ENCODE assay signal across 1 cellular context in genomic region chr19:17680235-17680722, GRCh38.
A peak's percentile ranks its signal among the peaks of the same experiment; 100 is the strongest.
TF ChIP-seq lines count a peak whose summit lies in the region.

No MANE protein-coding gene starts in this region.

TF ChIP-seq in K562, 482 proteins besides CTCF, POLR2A, EP300 and RAD21 (continued from another document and continues in another):
- TF ChIP-seq NFE2 (IDR thresholded peaks at IDR 0.05; ENCODE audit: low read depth), result peak; percentile 56
- peak; percentile 69; the same call in 1 of the 2 replicates for TF ChIP-seq BCOR (IDR thresholded peaks at IDR 0.05)
- no peak for TF ChIP-seq CHD2 (IDR thresholded peaks at IDR 0.05; ENCODE audit: low read depth, low read length)
- TF ChIP-seq ZNF124 (CRISPR knock-in tag; IDR thresholded peaks at IDR 0.05), result no peak
- TF ChIP-seq DIDO1 (tag; IDR thresholded peaks at IDR 0.05; ENCODE audit: low read depth), result 0 out of 2 replicates have a peak, but pooled peaks have one; percentile 7
- no peak for TF ChIP-seq POLR3G (IDR thresholded peaks at IDR 0.05; ENCODE audit: extremely low read depth, insufficient read length, insufficient replicate concordance)
- TF ChIP-seq KLF16 (IDR thresholded peaks at IDR 0.05), result peak; percentile 30; the same call in 1 of the 2 replicates
- peak; percentile 53; the same call in 1 of the 2 replicates for TF ChIP-seq SAFB (IDR thresholded peaks at IDR 0.05; ENCODE audit: borderline replicate concordance, low read depth, low read length)
- TF ChIP-seq SIN3A (IDR thresholded peaks at IDR 0.05; ENCODE audit: borderline replicate concordance in 2 of 2, control insufficient read depth in 1 of 2, low read depth in 2 of 2, low read length in 2 of 2), result no peak
- TF ChIP-seq ZNF134 (CRISPR knock-in tag; conservative IDR thresholded peaks at IDR 0.05), result no peak
- no peak for TF ChIP-seq ZNF644 (tag; IDR thresholded peaks at IDR 0.05; ENCODE audit: low read depth)
- TF ChIP-seq CUX1 (CRISPR knock-in tag; IDR thresholded peaks at IDR 0.05), result no peak
- TF ChIP-seq ZFP36 (IDR thresholded peaks at IDR 0.05; ENCODE audit: low read depth, low read length, partially characterized antibody), result no peak
- TF ChIP-seq E2F1 (CRISPR knock-in tag; IDR thresholded peaks at IDR 0.05), result no peak
- TF ChIP-seq ZBTB1 (CRISPR knock-in tag; IDR thresholded peaks at IDR 0.05; ENCODE audit: borderline replicate concordance, low read depth), result no peak; the same call in 1 of the 2 replicates
- no peak for TF ChIP-seq ZNF239 (CRISPR knock-in tag; IDR thresholded peaks at IDR 0.05)
- TF ChIP-seq ZFP1 (CRISPR knock-in tag; IDR thresholded peaks at IDR 0.05), result no peak
- no peak for TF ChIP-seq KLF6 (CRISPR knock-in tag; IDR thresholded peaks at IDR 0.05; ENCODE audit: borderline replicate concordance)
- TF ChIP-seq ASH1L (IDR thresholded peaks at IDR 0.05; ENCODE audit: borderline replicate concordance, low read depth, partially characterized antibody), result no peak
- TF ChIP-seq, protein P1, sequence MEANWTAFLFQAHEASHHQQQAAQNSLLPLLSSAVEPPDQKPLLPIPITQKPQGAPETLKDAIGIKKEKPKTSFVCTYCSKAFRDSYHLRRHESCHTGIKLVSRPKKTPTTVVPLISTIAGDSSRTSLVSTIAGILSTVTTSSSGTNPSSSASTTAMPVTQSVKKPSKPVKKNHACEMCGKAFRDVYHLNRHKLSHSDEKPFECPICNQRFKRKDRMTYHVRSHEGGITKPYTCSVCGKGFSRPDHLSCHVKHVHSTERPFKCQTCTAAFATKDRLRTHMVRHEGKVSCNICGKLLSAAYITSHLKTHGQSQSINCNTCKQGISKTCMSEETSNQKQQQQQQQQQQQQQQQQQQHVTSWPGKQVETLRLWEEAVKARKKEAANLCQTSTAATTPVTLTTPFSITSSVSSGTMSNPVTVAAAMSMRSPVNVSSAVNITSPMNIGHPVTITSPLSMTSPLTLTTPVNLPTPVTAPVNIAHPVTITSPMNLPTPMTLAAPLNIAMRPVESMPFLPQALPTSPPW (CRISPR knock-in tag; IDR thresholded peaks at IDR 0.05), result peak; percentile 95
- peak; percentile 68 for TF ChIP-seq ELF1 (tag; IDR thresholded peaks at IDR 0.05)
- peak; percentile 80 for TF ChIP-seq ETV5 (CRISPR knock-in tag; IDR thresholded peaks at IDR 0.05; ENCODE audit: low read depth)
- no peak for TF ChIP-seq PYGO2 (tag; IDR thresholded peaks at IDR 0.05)
- TF ChIP-seq, protein P2, sequence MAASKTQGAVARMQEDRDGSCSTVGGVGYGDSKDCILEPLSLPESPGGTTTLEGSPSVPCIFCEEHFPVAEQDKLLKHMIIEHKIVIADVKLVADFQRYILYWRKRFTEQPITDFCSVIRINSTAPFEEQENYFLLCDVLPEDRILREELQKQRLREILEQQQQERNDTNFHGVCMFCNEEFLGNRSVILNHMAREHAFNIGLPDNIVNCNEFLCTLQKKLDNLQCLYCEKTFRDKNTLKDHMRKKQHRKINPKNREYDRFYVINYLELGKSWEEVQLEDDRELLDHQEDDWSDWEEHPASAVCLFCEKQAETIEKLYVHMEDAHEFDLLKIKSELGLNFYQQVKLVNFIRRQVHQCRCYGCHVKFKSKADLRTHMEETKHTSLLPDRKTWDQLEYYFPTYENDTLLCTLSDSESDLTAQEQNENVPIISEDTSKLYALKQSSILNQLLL (CRISPR knock-in tag; IDR thresholded peaks at IDR 0.05; ENCODE audit: borderline replicate concordance), result no peak
- TF ChIP-seq MYC (IDR thresholded peaks at IDR 0.05; ENCODE audit: low read depth, low read length), result no peak
- no peak for TF ChIP-seq MYC (CRISPR knock-in tag; IDR thresholded peaks at IDR 0.05; ENCODE audit: borderline replicate concordance, low read depth)
- TF ChIP-seq SP2 (IDR thresholded peaks at IDR 0.05; ENCODE audit: extremely low read depth, low read depth, low read length, poor library complexity, severe bottlenecking), result no peak
- TF ChIP-seq FOXA1 (IDR thresholded peaks at IDR 0.05; ENCODE audit: borderline replicate concordance), result no peak
- TF ChIP-seq POLR2H (tag; IDR thresholded peaks at IDR 0.05; ENCODE audit: low read depth), result no peak
- TF ChIP-seq TGIF2 (CRISPR knock-in tag; IDR thresholded peaks at IDR 0.05), result no peak
- TF ChIP-seq MAFK (IDR thresholded peaks at IDR 0.05; ENCODE audit: low read length), result no peak
- no peak for TF ChIP-seq ZNF717 (CRISPR knock-in tag; IDR thresholded peaks at IDR 0.05)
- no peak for TF ChIP-seq ZNF778 (CRISPR knock-in tag; IDR thresholded peaks at IDR 0.05)
- TF ChIP-seq GATAD2A (IDR thresholded peaks at IDR 0.05), result no peak
- TF ChIP-seq, protein P3, sequence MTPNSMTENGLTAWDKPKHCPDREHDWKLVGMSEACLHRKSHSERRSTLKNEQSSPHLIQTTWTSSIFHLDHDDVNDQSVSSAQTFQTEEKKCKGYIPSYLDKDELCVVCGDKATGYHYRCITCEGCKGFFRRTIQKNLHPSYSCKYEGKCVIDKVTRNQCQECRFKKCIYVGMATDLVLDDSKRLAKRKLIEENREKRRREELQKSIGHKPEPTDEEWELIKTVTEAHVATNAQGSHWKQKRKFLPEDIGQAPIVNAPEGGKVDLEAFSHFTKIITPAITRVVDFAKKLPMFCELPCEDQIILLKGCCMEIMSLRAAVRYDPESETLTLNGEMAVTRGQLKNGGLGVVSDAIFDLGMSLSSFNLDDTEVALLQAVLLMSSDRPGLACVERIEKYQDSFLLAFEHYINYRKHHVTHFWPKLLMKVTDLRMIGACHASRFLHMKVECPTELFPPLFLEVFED (CRISPR knock-in tag; conservative IDR thresholded peaks at IDR 0.05), result no peak
- peak in 1 of 2 experiments; percentile 52; a peak in 1 of 4 replicates for TF ChIP-seq TRIM24 (IDR thresholded peaks at IDR 0.05)
- TF ChIP-seq MCM5 (IDR thresholded peaks at IDR 0.05; ENCODE audit: low read depth), result no peak
- TF ChIP-seq FIP1L1 (IDR thresholded peaks at IDR 0.05; ENCODE audit: low read depth, low read length, poor library complexity, severe bottlenecking), result no peak
- no peak for TF ChIP-seq AFF1 (IDR thresholded peaks at IDR 0.05; ENCODE audit: low read depth in 1 of 2, partially characterized antibody in 2 of 2)
- no peak for TF ChIP-seq FOXM1 (IDR thresholded peaks at IDR 0.05; ENCODE audit: low read depth)
- no peak for TF ChIP-seq FOXM1 (CRISPR knock-in tag; IDR thresholded peaks at IDR 0.05; ENCODE audit: low read depth)
- TF ChIP-seq MYBL2 (IDR thresholded peaks at IDR 0.05; ENCODE audit: low read depth), result no peak
- no peak for TF ChIP-seq MYBL2 (CRISPR knock-in tag; IDR thresholded peaks at IDR 0.05; ENCODE audit: borderline replicate concordance)
- TF ChIP-seq, protein P4, sequence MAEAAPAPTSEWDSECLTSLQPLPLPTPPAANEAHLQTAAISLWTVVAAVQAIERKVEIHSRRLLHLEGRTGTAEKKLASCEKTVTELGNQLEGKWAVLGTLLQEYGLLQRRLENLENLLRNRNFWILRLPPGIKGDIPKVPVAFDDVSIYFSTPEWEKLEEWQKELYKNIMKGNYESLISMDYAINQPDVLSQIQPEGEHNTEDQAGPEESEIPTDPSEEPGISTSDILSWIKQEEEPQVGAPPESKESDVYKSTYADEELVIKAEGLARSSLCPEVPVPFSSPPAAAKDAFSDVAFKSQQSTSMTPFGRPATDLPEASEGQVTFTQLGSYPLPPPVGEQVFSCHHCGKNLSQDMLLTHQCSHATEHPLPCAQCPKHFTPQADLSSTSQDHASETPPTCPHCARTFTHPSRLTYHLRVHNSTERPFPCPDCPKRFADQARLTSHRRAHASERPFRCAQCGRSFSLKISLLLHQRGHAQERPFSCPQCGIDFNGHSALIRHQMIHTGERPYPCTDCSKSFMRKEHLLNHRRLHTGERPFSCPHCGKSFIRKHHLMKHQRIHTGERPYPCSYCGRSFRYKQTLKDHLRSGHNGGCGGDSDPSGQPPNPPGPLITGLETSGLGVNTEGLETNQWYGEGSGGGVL (CRISPR knock-in tag; IDR thresholded peaks at IDR 0.05), result no peak
- peak; percentile 55 for TF ChIP-seq ARID1B (IDR thresholded peaks at IDR 0.05)
- TF ChIP-seq NCOA1 (IDR thresholded peaks at IDR 0.05; ENCODE audit: low read depth), result 0 out of 2 replicates have a peak, but pooled peaks have one; percentile 11
- no peak for TF ChIP-seq HNRNPK (IDR thresholded peaks at IDR 0.05; ENCODE audit: low read depth, low read length, poor library complexity, severe bottlenecking)
- TF ChIP-seq SETDB1 (IDR thresholded peaks at IDR 0.05; ENCODE audit: low read length), result no peak
- no peak for TF ChIP-seq ETV6 (IDR thresholded peaks at IDR 0.05; ENCODE audit: borderline replicate concordance in 1 of 2, low read depth in 2 of 2, low read length in 1 of 2)
- TF ChIP-seq ETV6 (CRISPR knock-in tag; IDR thresholded peaks at IDR 0.05; ENCODE audit: borderline replicate concordance), result no peak
